In the genomic region with DNA sequence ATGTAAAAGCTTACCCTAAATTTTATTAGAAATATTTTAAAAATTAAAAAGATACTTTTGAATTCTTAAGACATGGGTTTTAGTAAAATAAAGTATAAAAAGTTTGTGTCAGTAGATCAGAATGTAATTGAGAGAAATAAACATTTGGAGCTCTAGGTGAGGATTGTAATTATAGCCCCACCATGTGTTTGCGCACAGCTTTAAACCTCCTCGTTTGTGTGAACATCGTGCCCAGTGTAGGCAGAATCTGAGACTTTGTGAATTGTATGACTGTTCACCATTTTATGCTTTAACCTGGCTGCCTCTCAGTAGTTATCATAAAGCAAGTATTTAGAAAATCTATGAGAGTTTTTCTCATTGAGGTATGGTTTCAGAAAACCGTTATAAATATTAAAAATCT, we compare ENCODE assay signal across 1 cellular context.
TF ChIP-seq lines count a peak whose summit lies in the region.

No MANE protein-coding gene starts in this region.

TF ChIP-seq in IMR-90, 13 proteins besides CTCF, POLR2A, EP300 and RAD21 (continued from another document):
- no peak for TF ChIP-seq CEBPB (IDR thresholded peaks at IDR 0.05; ENCODE audit: low read depth, low read length)
